Comparison of ENCODE assay signal across 8 cellular contexts in the genomic region with DNA sequence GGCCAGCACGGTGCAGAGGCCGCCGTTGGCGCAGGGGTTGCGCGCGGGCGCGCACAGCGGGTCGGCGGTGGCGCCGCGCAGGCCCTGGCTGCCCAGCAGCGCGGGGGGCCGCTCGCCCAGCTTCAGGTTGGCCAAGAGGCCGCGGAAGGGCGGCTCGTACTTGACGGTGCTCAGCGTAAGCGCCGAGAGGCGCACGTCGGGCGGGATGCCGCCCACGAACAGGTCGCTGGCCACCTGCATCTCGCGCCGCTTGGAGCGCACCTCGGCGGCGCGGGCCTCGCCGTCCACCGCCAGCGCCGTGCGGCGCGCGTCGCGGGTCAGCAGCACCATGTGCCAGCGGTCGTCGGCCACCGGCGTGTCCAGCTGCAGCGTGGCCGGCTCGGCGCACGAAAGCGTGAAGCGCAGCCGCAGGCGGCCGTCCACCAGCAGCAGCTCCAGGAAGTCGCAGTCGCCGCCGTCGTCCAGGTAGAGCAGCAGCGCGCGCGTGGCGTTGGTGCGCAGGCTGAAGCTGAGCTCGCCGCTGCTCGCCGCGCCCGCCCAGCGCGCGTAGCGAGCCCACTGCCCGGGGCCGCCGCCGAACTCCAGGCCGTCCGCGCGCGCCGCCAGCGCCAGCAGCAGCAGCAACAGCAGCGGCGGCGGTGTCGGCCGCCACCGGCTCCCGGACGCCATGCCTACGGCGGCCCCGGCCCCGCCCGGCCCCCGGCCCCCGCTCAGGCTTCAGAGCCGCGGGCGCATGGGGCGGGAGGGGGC. TPM values are rescaled to one million over a fixed set of nuclear protein-coding genes. Genes with fewer than 3 reads are reported as not detected.
DNase-seq lines count a peak whose midpoint lies in the region; ATAC-seq and TF ChIP-seq lines count a peak whose summit lies in the region.

No MANE protein-coding gene starts in this region.

- H2BK120ac ChIP-seq in trophoblast cell (ENCODE audit: insufficient read depth, low read length, poor library complexity): no peak overlapping the region

- peak overlapping the region; percentile 33 for H3K4me2 ChIP-seq in trophoblast cell (ENCODE audit: low read length)

- peak; percentile 31 for DNase-seq in DMS79 treated with DMSO at 0.1 percent for 48 hours (lab: John Stamatoyannopoulos, UW)
- DNase-seq in DMS79 (lab: John Stamatoyannopoulos, UW): no peak
- peak; percentile 48 for DNase-seq in NCI-H774 (lab: John Stamatoyannopoulos, UW)
- DNase-seq in fibroblast of mammary gland (ENCODE audit: low read depth): peak; percentile 21
- peak; percentile 35 to 78 for DNase-seq in trophoblast cell

- H4K8ac ChIP-seq in trophoblast cell (ENCODE audit: low read depth, low read length): no peak overlapping the region

- H3K79me1 ChIP-seq in trophoblast cell (ENCODE audit: low read length): no peaks in the 10 kb centered on the region

- no peak overlapping the region for H2AK5ac ChIP-seq in trophoblast cell (ENCODE audit: low read length)

- H3K4me3 ChIP-seq in fibroblast of mammary gland (ENCODE audit: control insufficient read depth, low read depth, low read length) (no peak overlapping the region), trophoblast cell (ENCODE audit: low read depth, low read length) (peak overlapping the region; percentile 13)

- H3K9ac ChIP-seq in trophoblast cell (ENCODE audit: low read length): no peak overlapping the region

- no peak overlapping the region for H3K14ac ChIP-seq in trophoblast cell (ENCODE audit: low read length)

- H4K12ac ChIP-seq in trophoblast cell (ENCODE audit: low read depth, low read length): no peak overlapping the region

- peak overlapping the region; percentile 77 for H2AFZ ChIP-seq in trophoblast cell (ENCODE audit: insufficient read depth, low read length, poor library complexity)

- H3K9me3 ChIP-seq in trophoblast cell (ENCODE audit: insufficient read depth, low read depth, low read length): peaks cover 15% of the 10 kb centered on the region

- no peak for ATAC-seq in HG03097 (IDR thresholded peaks at IDR 0.05; ENCODE audit: low FRiP score, unreplicated experiment)
- no peak for ATAC-seq in GM21423 (IDR thresholded peaks at IDR 0.05; ENCODE audit: unreplicated experiment)
- no peak for ATAC-seq in HG03469 (IDR thresholded peaks at IDR 0.05; ENCODE audit: unreplicated experiment)

- peaks cover 3 to 5% of the 10 kb centered on the region in 2 experiments for H3K4me1 ChIP-seq in trophoblast cell (ENCODE audit: control insufficient read depth in 1 of 2, insufficient read depth in 2 of 2, low read length in 2 of 2)

- no peak overlapping the region for H2BK12ac ChIP-seq in trophoblast cell (ENCODE audit: low read length)

- no peak overlapping the region for H3K23ac ChIP-seq in trophoblast cell (ENCODE audit: low read length)

- H3K79me2 ChIP-seq in trophoblast cell (ENCODE audit: control insufficient read depth, insufficient read depth, low read length, poor library complexity): no peaks in the 10 kb centered on the region

- H4K91ac ChIP-seq in trophoblast cell (ENCODE audit: low read depth, low read length): no peak overlapping the region

- TF ChIP-seq CTCF in fibroblast of mammary gland (conservative IDR thresholded peaks at IDR 0.05; ENCODE audit: control insufficient read depth, insufficient read depth, low read depth, low read length): no peak

- H3K36me3 ChIP-seq in trophoblast cell (ENCODE audit: control insufficient read depth in 1 of 2, insufficient read depth in 2 of 2, low read length in 2 of 2): no peaks in the 10 kb centered on the region

- H3K18ac ChIP-seq in trophoblast cell (ENCODE audit: low read length): no peak overlapping the region

- no CpG with 5 or more reads among the region's 119 CpGs for WGBS in trophoblast cell (ENCODE audit: extremely low coverage, insufficient coverage, insufficient read length)

- H2BK5ac ChIP-seq in trophoblast cell (ENCODE audit: low read depth, low read length, poor library complexity): no peak overlapping the region

- no peak overlapping the region for H3K27ac ChIP-seq in trophoblast cell (ENCODE audit: low read depth, low read length)

- peaks cover 39% of the 10 kb centered on the region for H3K27me3 ChIP-seq in trophoblast cell (ENCODE audit: insufficient read depth, low read length)

- no peak overlapping the region for H3K4ac ChIP-seq in trophoblast cell (ENCODE audit: low read depth, low read length)

RNA-seq across cellular contexts. Expression of gene NRXN2, which starts 9.8 kb away (rescaled TPM):
- 2.9 and 3.1 TPM in 2 replicates for polyA plus RNA-seq in trophoblast cell (2013)

RNA-seq across cellular contexts. Expression of gene RASGRP2, which starts 30.7 kb away (rescaled TPM):
- polyA plus RNA-seq in trophoblast cell (2013): 0.50 and 0.55 TPM in 2 replicates

RNA-seq across cellular contexts. Expression of gene PYGM, which starts 46.6 kb away (rescaled TPM):
- 0.83 and 0.94 TPM in 2 replicates for polyA plus RNA-seq in trophoblast cell (2013)
